Comparison of ENCODE assay signal across 22 cellular contexts in the genomic region with DNA sequence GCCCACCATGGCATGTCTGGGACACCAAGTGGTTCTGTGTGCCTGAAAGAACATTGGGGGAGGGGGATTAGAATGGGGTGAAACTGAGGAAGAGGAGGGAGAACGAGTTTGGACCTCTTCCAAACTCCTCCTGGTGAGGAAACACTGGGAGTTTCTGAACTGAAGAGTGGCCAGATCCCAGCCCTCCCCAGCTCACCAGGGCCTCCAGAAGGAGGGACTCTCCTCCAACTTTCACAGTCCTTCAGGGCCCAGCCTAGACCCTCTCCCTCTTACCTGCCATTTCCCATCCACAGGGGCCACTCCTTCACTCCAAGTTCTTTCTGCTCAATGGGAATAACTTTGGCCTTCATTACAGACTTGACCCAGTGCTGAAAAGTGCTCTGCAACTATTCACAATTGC.
"Had no signal": no experiment of that assay in that cellular context is flagged by ENCODE, and none has a peak within 500 bp of the region (broad histone marks: within the 10 kb centered on the region; RNA-seq: fewer than 3 reads in every experiment).

No MANE protein-coding gene starts in this region.

- H3K27me3 ChIP-seq: hepatocyte, ovary, right lobe of liver, suprapubic skin, transverse colon, upper lobe of right lung, vagina had no signal

- H3K4me1 ChIP-seq: psoas muscle, right lobe of liver, suprapubic skin, transverse colon, upper lobe of right lung, vagina had no signal

- H3K4me1 Mint-ChIP-seq: memory B cell; natural killer cell; stimulated activated naive CD8-positive, alpha-beta T cell treated with anti-CD3 and anti-CD28 coated beads, Interleukin-15, amount 100 ng/mL, for 72 hours had no signal

- DNase-seq: cortex of kidney; effector memory CD8-positive, alpha-beta T cell; kidney; natural killer cell; occipital lobe; ovary; right lobe of liver; small intestine; stimulated activated CD4-positive, alpha-beta T cell treated with anti-CD3 and anti-CD28 coated beads, Interleukin-15, amount 100 ng/mL, for 24 hours; stimulated activated CD4-positive, alpha-beta T cell treated with anti-CD3 and anti-CD28 coated beads, Interleukin-2, amount 100 ng/mL, for 48 hours; stimulated activated CD8-positive, alpha-beta memory T cell treated with anti-CD3 and anti-CD28 coated beads, Interleukin-4, amount 100 ng/mL, for 48 hours; stimulated activated naive CD4-positive, alpha-beta T cell; stimulated activated naive CD8-positive, alpha-beta T cell treated with anti-CD3 and anti-CD28 coated beads, Interleukin-15, amount 100 ng/mL, for 72 hours; transverse colon; upper lobe of right lung had no signal

- H3K27ac ChIP-seq: hepatocyte, ovary, psoas muscle, right lobe of liver, suprapubic skin, transverse colon, upper lobe of right lung, vagina had no signal

- H3K4me3 Mint-ChIP-seq: effector memory CD8-positive, alpha-beta T cell; memory B cell; natural killer cell; stimulated activated naive CD8-positive, alpha-beta T cell treated with anti-CD3 and anti-CD28 coated beads, Interleukin-15, amount 100 ng/mL, for 72 hours had no signal

- H3K36me3 ChIP-seq: ovary, right lobe of liver, suprapubic skin, transverse colon, upper lobe of right lung, vagina had no signal

- H3K4me3 ChIP-seq: hepatocyte, lung, ovary, psoas muscle, right lobe of liver, suprapubic skin, transverse colon, upper lobe of right lung, vagina had no signal

- ATAC-seq: effector memory CD8-positive, alpha-beta T cell; natural killer cell; stimulated activated naive CD8-positive, alpha-beta T cell treated with anti-CD3 and anti-CD28 coated beads, Interleukin-15, amount 100 ng/mL, for 72 hours had no signal

- FAIRE-seq: frontal cortex, kidney, small intestine had no signal

- H3K27ac Mint-ChIP-seq: effector memory CD8-positive, alpha-beta T cell; memory B cell; natural killer cell; stimulated activated naive CD8-positive, alpha-beta T cell treated with anti-CD3 and anti-CD28 coated beads, Interleukin-15, amount 100 ng/mL, for 72 hours had no signal

- H3K9me3 ChIP-seq: right lobe of liver, transverse colon had no signal

- H3K36me3 Mint-ChIP-seq: memory B cell had no signal
